ENCODE assay signal across 23 cellular contexts in the genomic region with DNA sequence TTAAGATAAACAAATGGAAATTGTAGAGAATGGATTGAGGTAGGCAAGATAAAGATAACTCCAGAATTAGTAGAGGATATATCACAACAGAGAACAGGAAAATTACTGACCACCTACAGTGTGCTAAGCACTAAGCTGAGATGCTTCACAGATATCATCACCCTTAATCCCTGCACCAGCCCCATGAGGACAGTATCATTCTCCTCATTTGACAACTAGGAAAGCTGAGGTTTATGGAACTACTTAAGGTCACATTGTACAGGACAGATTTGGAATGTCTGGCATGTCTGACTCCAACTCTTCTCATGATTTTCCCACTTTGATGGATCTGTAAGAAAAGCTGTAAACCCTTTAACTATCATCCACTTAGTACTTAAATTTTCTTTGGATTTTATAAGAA.
A peak's percentile ranks its signal among the peaks of the same experiment; 100 is the strongest.
DNase-seq lines count a peak whose midpoint lies in the region; ATAC-seq and TF ChIP-seq lines count a peak whose summit lies in the region.
"Had no signal": no experiment of that assay in that cellular context is flagged by ENCODE, and none has a peak within 500 bp of the region (broad histone marks: within the 10 kb centered on the region; RNA-seq: fewer than 3 reads in every experiment).

No MANE protein-coding gene starts in this region.

- DNase-seq in AG10803 (ENCODE audit: low read depth): peak; percentile 69
- DNase-seq in M059J (ENCODE audit: low read depth): peak; percentile 53
- DNase-seq in choroid plexus epithelial cell (ENCODE audit: low read depth): peak; percentile 34
- DNase-seq in myocyte (ENCODE audit: low read depth): peak; percentile 14
- no peak for DNase-seq in OCI-M2 (lab: John Stamatoyannopoulos, UW; ENCODE audit: unreplicated experiment)
- DNase-seq in kidney tubule cell (ENCODE audit: low spot score): no peak
- no peak for DNase-seq in activated CD4-positive, alpha-beta T cell treated with anti-CD3 and anti-CD28 coated beads, Interleukin-2, amount 50 U/mL, for 1 hour
- DNase-seq: activated naive CD4-positive, alpha-beta T cell treated with anti-CD3 and anti-CD28 coated beads, Interleukin-2, amount 50 U/mL, for 16 hours; activated T-cell treated with anti-CD3 and anti-CD28 coated beads, Interleukin-2, amount 50 U/mL, for 72 hours; effector memory CD8-positive, alpha-beta T cell; H7; head of caudate nucleus; NCI-H187; NCI-H226; NCI-H774; Right ventricle myocardium superior; stimulated activated CD4-positive, alpha-beta T cell treated with anti-CD3 and anti-CD28 coated beads, Interleukin-1b, Interleukin-23, amount 100 ng/mL, for 48 hours had no signal

- TF ChIP-seq CTCF in AG10803 (conservative IDR thresholded peaks at IDR 0.05; ENCODE audit: low read length) (no peak), choroid plexus epithelial cell (conservative IDR thresholded peaks at IDR 0.05; ENCODE audit: low read depth, low read length) (no peak)

- H3K4me3 ChIP-seq in AG10803 (ENCODE audit: low read length) (no peak overlapping the region), choroid plexus epithelial cell (ENCODE audit: low read depth, low read length) (no peak overlapping the region)
- H3K4me3 ChIP-seq: ascending aorta, esophagus muscularis mucosa, K562, skin epidermis had no signal

- no peak for ATAC-seq in GM18867 (IDR thresholded peaks at IDR 0.05; ENCODE audit: unreplicated experiment)
- ATAC-seq: activated T-cell treated with anti-CD3 and anti-CD28 coated beads, Interleukin-2, amount 50 U/mL, for 72 hours; effector memory CD8-positive, alpha-beta T cell; K562; left lobe of liver had no signal

Comparison
In these comparisons a context has a peak if more than half of its experiments do, and no peak if none do; other contexts are left out.
1. DNase-seq: peak in AG10803 (single experiment), M059J (single experiment), choroid plexus epithelial cell (single experiment) and myocyte (single experiment); none in OCI-M2 (single experiment), kidney tubule cell (single experiment) and activated CD4-positive, alpha-beta T cell treated with anti-CD3 and anti-CD28 coated beads, Interleukin-2, amount 50 U/mL, for 1 hour (single experiment).